1 cellular context compared by ENCODE assay signal in genomic region chr11:80925291-80925690, GRCh38.
TF ChIP-seq lines count a peak whose summit lies in the region.

No MANE protein-coding gene starts in this region.

TF ChIP-seq in GM23338, 12 proteins besides CTCF, POLR2A, EP300 and RAD21 (continued from another document):
- TF ChIP-seq ZNF462 (CRISPR knock-in tag; IDR thresholded peaks at IDR 0.05), result no peak
- TF ChIP-seq CREB1 (CRISPR knock-in tag; IDR thresholded peaks at IDR 0.05; ENCODE audit: low read depth), result no peak
